1 cellular context compared by ENCODE assay signal in the genomic region with DNA sequence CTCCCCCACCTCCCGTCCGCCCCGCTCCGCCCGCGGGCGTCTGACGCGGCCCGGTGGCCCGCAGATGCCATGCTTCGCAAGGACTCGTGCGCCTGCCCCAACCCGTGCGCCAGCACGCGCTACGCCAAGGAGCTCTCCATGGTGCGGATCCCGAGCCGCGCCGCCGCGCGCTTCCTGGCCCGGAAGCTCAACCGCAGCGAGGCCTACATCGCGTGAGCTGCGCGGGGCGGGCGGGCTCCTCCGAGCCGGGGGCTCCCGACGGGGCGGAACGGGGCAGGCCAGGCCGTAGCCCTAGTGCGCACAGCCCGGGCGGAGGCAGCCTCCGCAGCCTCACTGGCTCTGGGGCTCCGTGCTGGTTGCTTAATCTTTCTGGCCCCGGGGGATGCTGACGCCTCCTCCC.
TF ChIP-seq lines count a peak whose summit lies in the region.

No MANE protein-coding gene starts in this region.

TF ChIP-seq in H1, 55 proteins besides CTCF, POLR2A, EP300 and RAD21:
- TF ChIP-seq CTBP2 (IDR thresholded peaks at IDR 0.05; ENCODE audit: borderline replicate concordance, insufficient read depth, insufficient read length, low read length) (no peak), TAF7 (optimal IDR thresholded peaks at IDR 0.05; ENCODE audit: borderline replicate concordance, low read depth, low read length) (peak; percentile 65), GABPA (IDR thresholded peaks at IDR 0.05; ENCODE audit: borderline replicate concordance, insufficient read depth, low read length) (peak; percentile 84; the same call in 1 of the 2 replicates), SIN3A (conservative IDR thresholded peaks at IDR 0.05 in 1 of 2, IDR thresholded peaks at IDR 0.05 in 1 of 2; ENCODE audit: low read depth in 1 of 2, low read length in 2 of 2) (peak; percentile 98 to 99), EGR1 (IDR thresholded peaks at IDR 0.05; ENCODE audit: borderline replicate concordance, low read depth, low read length) (peak; percentile 40; the same call in 1 of the 2 replicates), MAX (IDR thresholded peaks at IDR 0.05) (peak; percentile 100), HDAC2 (IDR thresholded peaks at IDR 0.05; ENCODE audit: borderline replicate concordance in 1 of 2, low read depth in 2 of 2, low read length in 2 of 2) (peak; percentile 60 to 74; a peak in 1 of 4 replicates), YY1 (IDR thresholded peaks at IDR 0.05; ENCODE audit: low read depth, low read length) (0 out of 2 replicates have a peak, but pooled peaks have one; percentile 58), ATF2 (IDR thresholded peaks at IDR 0.05; ENCODE audit: low read length) (no peak), E2F6 (IDR thresholded peaks at IDR 0.05) (peak; percentile 94), SUZ12 (IDR thresholded peaks at IDR 0.05; ENCODE audit: low read length) (0 out of 2 replicates have a peak, but pooled peaks have one; percentile 15), CREB1 (IDR thresholded peaks at IDR 0.05) (peak; percentile 72; the same call in 1 of the 2 replicates), RBBP5 (IDR thresholded peaks at IDR 0.05; ENCODE audit: borderline replicate concordance, low read depth, low read length) (no peak)
